In the genomic region with DNA sequence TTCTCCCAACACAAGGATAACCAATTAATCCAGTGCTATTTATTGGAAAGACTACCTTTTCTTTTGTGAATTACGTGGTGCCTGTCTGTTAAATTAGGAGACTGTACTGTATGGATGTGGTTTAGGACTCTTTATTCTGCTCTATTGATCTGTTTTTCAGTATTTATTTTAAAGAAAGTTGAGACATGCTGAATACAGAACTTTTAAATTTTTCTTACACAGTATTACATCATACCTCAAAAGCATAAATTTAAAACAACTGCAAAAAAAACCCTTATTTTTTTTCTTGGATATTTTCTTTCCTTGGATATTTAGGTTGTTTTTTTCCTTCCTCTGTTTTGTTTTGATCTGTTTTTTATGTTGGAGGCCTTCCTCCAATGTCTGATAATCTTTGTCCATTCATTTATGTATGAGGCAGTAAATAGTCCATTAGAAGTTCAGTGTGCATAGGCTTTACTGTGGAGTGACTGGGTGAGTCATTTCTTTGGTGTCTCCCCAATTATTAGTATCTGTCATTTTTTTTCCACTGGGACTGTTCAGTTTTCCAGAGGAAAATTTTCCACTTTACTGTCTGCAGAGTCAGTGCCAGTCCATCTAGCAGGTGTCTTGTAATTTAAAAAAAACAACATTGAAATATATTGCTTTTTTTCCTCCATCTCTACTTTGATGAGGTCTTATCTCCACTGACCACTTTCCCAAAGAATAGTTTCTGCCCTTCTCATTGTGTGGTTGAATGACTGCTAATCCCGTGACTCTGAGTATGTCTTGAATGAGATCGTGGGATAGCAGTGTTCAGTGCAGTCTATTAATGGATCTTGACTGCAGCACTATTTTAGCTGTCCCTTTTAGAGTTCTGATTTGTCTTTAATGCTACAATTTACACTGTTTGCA, we compare ENCODE assay signal across 13 cellular contexts. TPM values are rescaled to one million over a fixed set of nuclear protein-coding genes. Genes with fewer than 3 reads are reported as not detected.
DNase-seq lines count a peak whose midpoint lies in the region; ATAC-seq and TF ChIP-seq lines count a peak whose summit lies in the region.
"Had no signal": no experiment of that assay in that cellular context is flagged by ENCODE, and none has a peak within 500 bp of the region (broad histone marks: within the 10 kb centered on the region; RNA-seq: fewer than 3 reads in every experiment).

No MANE protein-coding gene starts in this region.

- peak; percentile 73 for DNase-seq in HCEC 1CT
- DNase-seq in brain microvascular endothelial cell = peak; percentile 83
- no peak for DNase-seq in left ventricle myocardium inferior
- peak in 1 of 2 donors; percentile 45 for DNase-seq in gastrocnemius medialis
- DNase-seq in amniotic stem cell (lab: John Stamatoyannopoulos, UW) = no peak
- no peak for DNase-seq in NCI-H1105 (lab: John Stamatoyannopoulos, UW)
- DNase-seq in SHP77 (lab: John Stamatoyannopoulos, UW) = no peak
- DNase-seq: effector memory CD8-positive, alpha-beta T cell; lower lobe of right lung; stimulated activated CD4-positive, alpha-beta T cell treated with anti-CD3 and anti-CD28 coated beads, Interleukin-12 subunit alpha, Interleukin-12 subunit beta, amount 100 ng/mL, for 4 hours had no signal

- in situ Hi-C loops in brain microvascular endothelial cell (cut with HindIII; ENCODE audit: low pct_ligation_motif_present, low sequenced_read_pairs) (no loop called here), gastrocnemius medialis (cut with MboI; ENCODE audit: low sequenced_read_pairs in 4 of 4) (no loop called here)

- H3K9me3 ChIP-seq in left ventricle myocardium inferior (replicated peaks) (no peaks in the 10 kb centered on the region), gastrocnemius medialis (no peaks in the 10 kb centered on the region)
- H3K9me3 ChIP-seq: lower lobe of right lung had no signal

- TF ChIP-seq CTCF in brain microvascular endothelial cell (IDR thresholded peaks at IDR 0.05; ENCODE audit: low read depth, low read length, missing control alignments) (no peak), left ventricle myocardium inferior (IDR thresholded peaks at IDR 0.05; ENCODE audit: borderline replicate concordance) (no peak), gastrocnemius medialis (IDR thresholded peaks at IDR 0.05 in 4 of 5, conservative IDR thresholded peaks at IDR 0.05 in 1 of 5) (no peak)

- peak in 1 of 2 donors; percentile 55 for TF ChIP-seq POLR2A in gastrocnemius medialis (IDR thresholded peaks at IDR 0.05)

- H3K4me3 ChIP-seq in brain microvascular endothelial cell (ENCODE audit: low read depth, low read length) (no peak overlapping the region), left ventricle myocardium inferior (peak overlapping the region; percentile 32), gastrocnemius medialis (no peak overlapping the region)
- H3K4me3 ChIP-seq: GM23338, lower lobe of right lung had no signal

- intact Hi-C loops in left ventricle myocardium inferior (cut with micrococcal nuclease) (no loop called here), gastrocnemius medialis (cut with DNase I; ENCODE audit: low total_unique reads) (loop anchor here (2.0 kb wide), 1 partner anchor 51 kb away; no protein-coding TSS in a partner anchor)

- H3K36me3 ChIP-seq in brain microvascular endothelial cell (replicated peaks) = no peaks in the 10 kb centered on the region
- peaks cover 9% of the 10 kb centered on the region for H3K36me3 ChIP-seq in left ventricle myocardium inferior
- H3K36me3 ChIP-seq in gastrocnemius medialis = peaks cover 0 to 5% of the 10 kb centered on the region in 2 donors

- H3K27ac ChIP-seq in brain microvascular endothelial cell = peak overlapping the region; percentile 85
- peak overlapping the region; percentile 79 for H3K27ac ChIP-seq in left ventricle myocardium inferior (replicated peaks)
- H3K27ac ChIP-seq in gastrocnemius medialis = peak overlapping the region; percentile 97 to 99 (median 98)
- H3K27ac ChIP-seq: lower lobe of right lung, VCaP had no signal

- ATAC-seq in gastrocnemius medialis (peak; percentile 96 to 98), HG03354 (IDR thresholded peaks at IDR 0.05; ENCODE audit: poor library complexity, severe bottlenecking, unreplicated experiment) (no peak)
- ATAC-seq: effector memory CD8-positive, alpha-beta T cell; GM23338 had no signal

- H3K27me3 ChIP-seq in brain microvascular endothelial cell (replicated peaks) (no peaks in the 10 kb centered on the region), left ventricle myocardium inferior (ENCODE audit: low read depth) (no peaks in the 10 kb centered on the region), gastrocnemius medialis (no peaks in the 10 kb centered on the region)

- H3K4me1 ChIP-seq in left ventricle myocardium inferior (peaks cover 73% of the 10 kb centered on the region), gastrocnemius medialis (peaks cover 68 to 77% of the 10 kb centered on the region in 2 donors)

RNA-seq across cellular contexts. Expression of gene CYSTM1, which starts 15.2 kb away (rescaled TPM):
- 93.3 TPM for total RNA-seq in left ventricle myocardium inferior
- total RNA-seq in gastrocnemius medialis = 100 to 1,000 TPM; 304 to 593 (median 336) TPM

Comparison
In these comparisons a context has a peak if more than half of its experiments do, and no peak if none do; other contexts are left out.
1. DNase-seq: peak in HCEC 1CT (single experiment) and brain microvascular endothelial cell (single experiment); none in left ventricle myocardium inferior (single experiment), amniotic stem cell (single experiment), NCI-H1105 (single experiment) and SHP77 (0 of 2).
2. Peak in every context shown above with its lines, with median percentiles within 50 percentile points of each other: H3K27ac ChIP-seq.